In genomic region chr3:115706311-115706829, GRCh38 we compare ENCODE assay signal across 1 cellular context.
A peak's percentile ranks its signal among the peaks of the same experiment; 100 is the strongest.
TF ChIP-seq lines count a peak whose summit lies in the region.

No MANE protein-coding gene starts in this region.

TF ChIP-seq in HepG2, 621 proteins besides CTCF, POLR2A, EP300 and RAD21 (continued from another document and continues in another):
- 0 out of 2 replicates have a peak, but pooled peaks have one; percentile 20 for TF ChIP-seq PATZ1 (CRISPR knock-in tag; IDR thresholded peaks at IDR 0.05)
- TF ChIP-seq WIZ (CRISPR knock-in tag; IDR thresholded peaks at IDR 0.05) = no peak
- TF ChIP-seq, protein P1, sequence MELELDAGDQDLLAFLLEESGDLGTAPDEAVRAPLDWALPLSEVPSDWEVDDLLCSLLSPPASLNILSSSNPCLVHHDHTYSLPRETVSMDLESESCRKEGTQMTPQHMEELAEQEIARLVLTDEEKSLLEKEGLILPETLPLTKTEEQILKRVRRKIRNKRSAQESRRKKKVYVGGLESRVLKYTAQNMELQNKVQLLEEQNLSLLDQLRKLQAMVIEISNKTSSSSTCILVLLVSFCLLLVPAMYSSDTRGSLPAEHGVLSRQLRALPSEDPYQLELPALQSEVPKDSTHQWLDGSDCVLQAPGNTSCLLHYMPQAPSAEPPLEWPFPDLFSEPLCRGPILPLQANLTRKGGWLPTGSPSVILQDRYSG (CRISPR knock-in tag; IDR thresholded peaks at IDR 0.05) = no peak
- no peak for TF ChIP-seq ZNF567 (CRISPR knock-in tag; IDR thresholded peaks at IDR 0.05; ENCODE audit: borderline replicate concordance)
- TF ChIP-seq NCOA1 (CRISPR knock-in tag; IDR thresholded peaks at IDR 0.05) = no peak
- 0 out of 2 replicates have a peak, but pooled peaks have one; percentile 18 for TF ChIP-seq SAP130 (CRISPR knock-in tag; IDR thresholded peaks at IDR 0.05; ENCODE audit: low read depth)
- no peak for TF ChIP-seq NFAT5 (CRISPR knock-in tag; IDR thresholded peaks at IDR 0.05)
- TF ChIP-seq, protein P2, sequence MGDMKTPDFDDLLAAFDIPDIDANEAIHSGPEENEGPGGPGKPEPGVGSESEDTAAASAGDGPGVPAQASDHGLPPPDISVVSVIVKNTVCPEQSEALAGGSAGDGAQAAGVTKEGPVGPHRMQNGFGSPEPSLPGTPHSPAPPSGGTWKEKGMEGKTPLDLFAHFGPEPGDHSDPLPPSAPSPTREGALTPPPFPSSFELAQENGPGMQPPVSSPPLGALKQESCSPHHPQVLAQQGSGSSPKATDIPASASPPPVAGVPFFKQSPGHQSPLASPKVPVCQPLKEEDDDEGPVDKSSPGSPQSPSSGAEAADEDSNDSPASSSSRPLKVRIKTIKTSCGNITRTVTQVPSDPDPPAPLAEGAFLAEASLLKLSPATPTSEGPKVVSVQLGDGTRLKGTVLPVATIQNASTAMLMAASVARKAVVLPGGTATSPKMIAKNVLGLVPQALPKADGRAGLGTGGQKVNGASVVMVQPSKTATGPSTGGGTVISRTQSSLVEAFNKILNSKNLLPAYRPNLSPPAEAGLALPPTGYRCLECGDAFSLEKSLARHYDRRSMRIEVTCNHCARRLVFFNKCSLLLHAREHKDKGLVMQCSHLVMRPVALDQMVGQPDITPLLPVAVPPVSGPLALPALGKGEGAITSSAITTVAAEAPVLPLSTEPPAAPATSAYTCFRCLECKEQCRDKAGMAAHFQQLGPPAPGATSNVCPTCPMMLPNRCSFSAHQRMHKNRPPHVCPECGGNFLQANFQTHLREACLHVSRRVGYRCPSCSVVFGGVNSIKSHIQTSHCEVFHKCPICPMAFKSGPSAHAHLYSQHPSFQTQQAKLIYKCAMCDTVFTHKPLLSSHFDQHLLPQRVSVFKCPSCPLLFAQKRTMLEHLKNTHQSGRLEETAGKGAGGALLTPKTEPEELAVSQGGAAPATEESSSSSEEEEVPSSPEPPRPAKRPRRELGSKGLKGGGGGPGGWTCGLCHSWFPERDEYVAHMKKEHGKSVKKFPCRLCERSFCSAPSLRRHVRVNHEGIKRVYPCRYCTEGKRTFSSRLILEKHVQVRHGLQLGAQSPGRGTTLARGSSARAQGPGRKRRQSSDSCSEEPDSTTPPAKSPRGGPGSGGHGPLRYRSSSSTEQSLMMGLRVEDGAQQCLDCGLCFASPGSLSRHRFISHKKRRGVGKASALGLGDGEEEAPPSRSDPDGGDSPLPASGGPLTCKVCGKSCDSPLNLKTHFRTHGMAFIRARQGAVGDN (CRISPR knock-in tag; IDR thresholded peaks at IDR 0.05) = no peak
- no peak for TF ChIP-seq HNRNPL (IDR thresholded peaks at IDR 0.05; ENCODE audit: low read depth, low read length)
- no peak for TF ChIP-seq ZNF761 (CRISPR knock-in tag; conservative IDR thresholded peaks at IDR 0.05)
- TF ChIP-seq TSC22D2 (CRISPR knock-in tag; IDR thresholded peaks at IDR 0.05; ENCODE audit: borderline replicate concordance) = no peak
- TF ChIP-seq MIER3 (CRISPR knock-in tag; IDR thresholded peaks at IDR 0.05; ENCODE audit: borderline replicate concordance) = no peak
- no peak for TF ChIP-seq YY1 (IDR thresholded peaks at IDR 0.05; ENCODE audit: insufficient read depth, insufficient replicate concordance, low read depth, low read length)
- TF ChIP-seq, protein P3, sequence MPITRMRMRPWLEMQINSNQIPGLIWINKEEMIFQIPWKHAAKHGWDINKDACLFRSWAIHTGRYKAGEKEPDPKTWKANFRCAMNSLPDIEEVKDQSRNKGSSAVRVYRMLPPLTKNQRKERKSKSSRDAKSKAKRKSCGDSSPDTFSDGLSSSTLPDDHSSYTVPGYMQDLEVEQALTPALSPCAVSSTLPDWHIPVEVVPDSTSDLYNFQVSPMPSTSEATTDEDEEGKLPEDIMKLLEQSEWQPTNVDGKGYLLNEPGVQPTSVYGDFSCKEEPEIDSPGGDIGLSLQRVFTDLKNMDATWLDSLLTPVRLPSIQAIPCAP (CRISPR knock-in tag; IDR thresholded peaks at IDR 0.05; ENCODE audit: low read depth) = no peak
- TF ChIP-seq, protein P4, sequence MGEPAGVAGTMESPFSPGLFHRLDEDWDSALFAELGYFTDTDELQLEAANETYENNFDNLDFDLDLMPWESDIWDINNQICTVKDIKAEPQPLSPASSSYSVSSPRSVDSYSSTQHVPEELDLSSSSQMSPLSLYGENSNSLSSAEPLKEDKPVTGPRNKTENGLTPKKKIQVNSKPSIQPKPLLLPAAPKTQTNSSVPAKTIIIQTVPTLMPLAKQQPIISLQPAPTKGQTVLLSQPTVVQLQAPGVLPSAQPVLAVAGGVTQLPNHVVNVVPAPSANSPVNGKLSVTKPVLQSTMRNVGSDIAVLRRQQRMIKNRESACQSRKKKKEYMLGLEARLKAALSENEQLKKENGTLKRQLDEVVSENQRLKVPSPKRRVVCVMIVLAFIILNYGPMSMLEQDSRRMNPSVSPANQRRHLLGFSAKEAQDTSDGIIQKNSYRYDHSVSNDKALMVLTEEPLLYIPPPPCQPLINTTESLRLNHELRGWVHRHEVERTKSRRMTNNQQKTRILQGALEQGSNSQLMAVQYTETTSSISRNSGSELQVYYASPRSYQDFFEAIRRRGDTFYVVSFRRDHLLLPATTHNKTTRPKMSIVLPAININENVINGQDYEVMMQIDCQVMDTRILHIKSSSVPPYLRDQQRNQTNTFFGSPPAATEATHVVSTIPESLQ (CRISPR knock-in tag; conservative IDR thresholded peaks at IDR 0.05) = no peak
- peak; percentile 68 for TF ChIP-seq FOSL2 (CRISPR knock-in tag; IDR thresholded peaks at IDR 0.05)
- no peak for TF ChIP-seq HMGXB3 (CRISPR knock-in tag; IDR thresholded peaks at IDR 0.05; ENCODE audit: borderline replicate concordance)
- TF ChIP-seq ZNF496 (CRISPR knock-in tag; IDR thresholded peaks at IDR 0.05; ENCODE audit: insufficient replicate concordance) = no peak
- no peak for TF ChIP-seq MED13 (CRISPR knock-in tag; IDR thresholded peaks at IDR 0.05)
- no peak for TF ChIP-seq ZNF329 (CRISPR knock-in tag; IDR thresholded peaks at IDR 0.05; ENCODE audit: low read depth)
- no peak for TF ChIP-seq ZSCAN20 (CRISPR knock-in tag; IDR thresholded peaks at IDR 0.05; ENCODE audit: borderline replicate concordance)
- TF ChIP-seq NFIB (CRISPR knock-in tag; IDR thresholded peaks at IDR 0.05; ENCODE audit: borderline replicate concordance) = no peak
- TF ChIP-seq, protein P5, sequence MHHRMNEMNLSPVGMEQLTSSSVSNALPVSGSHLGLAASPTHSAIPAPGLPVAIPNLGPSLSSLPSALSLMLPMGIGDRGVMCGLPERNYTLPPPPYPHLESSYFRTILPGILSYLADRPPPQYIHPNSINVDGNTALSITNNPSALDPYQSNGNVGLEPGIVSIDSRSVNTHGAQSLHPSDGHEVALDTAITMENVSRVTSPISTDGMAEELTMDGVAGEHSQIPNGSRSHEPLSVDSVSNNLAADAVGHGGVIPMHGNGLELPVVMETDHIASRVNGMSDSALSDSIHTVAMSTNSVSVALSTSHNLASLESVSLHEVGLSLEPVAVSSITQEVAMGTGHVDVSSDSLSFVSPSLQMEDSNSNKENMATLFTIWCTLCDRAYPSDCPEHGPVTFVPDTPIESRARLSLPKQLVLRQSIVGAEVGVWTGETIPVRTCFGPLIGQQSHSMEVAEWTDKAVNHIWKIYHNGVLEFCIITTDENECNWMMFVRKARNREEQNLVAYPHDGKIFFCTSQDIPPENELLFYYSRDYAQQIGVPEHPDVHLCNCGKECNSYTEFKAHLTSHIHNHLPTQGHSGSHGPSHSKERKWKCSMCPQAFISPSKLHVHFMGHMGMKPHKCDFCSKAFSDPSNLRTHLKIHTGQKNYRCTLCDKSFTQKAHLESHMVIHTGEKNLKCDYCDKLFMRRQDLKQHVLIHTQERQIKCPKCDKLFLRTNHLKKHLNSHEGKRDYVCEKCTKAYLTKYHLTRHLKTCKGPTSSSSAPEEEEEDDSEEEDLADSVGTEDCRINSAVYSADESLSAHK (CRISPR knock-in tag; IDR thresholded peaks at IDR 0.05; ENCODE audit: borderline replicate concordance) = no peak
- peak; percentile 60; the same call in 1 of the 2 replicates for TF ChIP-seq RCOR2 (CRISPR knock-in tag; IDR thresholded peaks at IDR 0.05)
- no peak for TF ChIP-seq ZBTB8A (CRISPR knock-in tag; IDR thresholded peaks at IDR 0.05; ENCODE audit: borderline replicate concordance, low read depth)
- TF ChIP-seq DR1 (CRISPR knock-in tag; IDR thresholded peaks at IDR 0.05) = no peak
- TF ChIP-seq ZSCAN22 (CRISPR knock-in tag; IDR thresholded peaks at IDR 0.05) = no peak
- TF ChIP-seq, protein P6, sequence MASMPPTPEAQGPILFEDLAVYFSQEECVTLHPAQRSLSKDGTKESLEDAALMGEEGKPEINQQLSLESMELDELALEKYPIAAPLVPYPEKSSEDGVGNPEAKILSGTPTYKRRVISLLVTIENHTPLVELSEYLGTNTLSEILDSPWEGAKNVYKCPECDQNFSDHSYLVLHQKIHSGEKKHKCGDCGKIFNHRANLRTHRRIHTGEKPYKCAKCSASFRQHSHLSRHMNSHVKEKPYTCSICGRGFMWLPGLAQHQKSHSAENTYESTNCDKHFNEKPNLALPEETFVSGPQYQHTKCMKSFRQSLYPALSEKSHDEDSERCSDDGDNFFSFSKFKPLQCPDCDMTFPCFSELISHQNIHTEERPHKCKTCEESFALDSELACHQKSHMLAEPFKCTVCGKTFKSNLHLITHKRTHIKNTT (CRISPR knock-in tag; IDR thresholded peaks at IDR 0.05) = no peak
- TF ChIP-seq ZNF232 (CRISPR knock-in tag; IDR thresholded peaks at IDR 0.05; ENCODE audit: borderline replicate concordance) = no peak
- no peak for TF ChIP-seq ZNF569 (CRISPR knock-in tag; IDR thresholded peaks at IDR 0.05; ENCODE audit: borderline replicate concordance)
